In the genomic region with DNA sequence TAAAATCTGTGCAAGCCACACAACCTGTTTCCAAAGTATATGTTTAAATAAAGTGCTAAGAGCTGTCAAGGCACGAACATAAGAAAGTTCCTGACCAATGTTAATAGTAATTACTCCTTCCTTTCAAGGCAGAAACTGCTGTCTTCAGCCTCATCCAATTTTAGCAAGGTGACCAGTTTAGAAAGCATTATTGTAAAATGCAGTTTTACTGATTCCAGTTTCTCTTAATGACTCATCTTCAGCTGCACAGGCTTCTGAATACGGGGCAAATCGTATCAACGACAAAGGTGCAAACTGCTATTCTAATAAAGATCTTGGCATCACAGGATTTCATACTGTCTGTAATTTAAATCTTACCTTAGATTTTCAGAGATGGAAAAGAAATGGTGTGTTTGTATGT, we compare ENCODE assay signal across 14 cellular contexts.
DNase-seq lines count a peak whose midpoint lies in the region; ATAC-seq and TF ChIP-seq lines count a peak whose summit lies in the region.
"Had no signal": no experiment of that assay in that cellular context is flagged by ENCODE, and none has a peak within 500 bp of the region (broad histone marks: within the 10 kb centered on the region; RNA-seq: fewer than 3 reads in every experiment).

No MANE protein-coding gene starts in this region.

- intact Hi-C loops in adrenal gland (cut with DNase I) = no loop called here
- intact Hi-C loops in activated T-helper 1 cell treated with anti-CD3 and anti-CD28 coated beads, Interleukin-12 subunit alpha, Interleukin-12 subunit beta, Interleukin-2, Interleukin-4 antibody, amounts not matched to agents 30 ng/mL and 10 ng/mL and 1 ng/mL, durations not matched to agents 14 hours and 24 hours and 36 hours (cut with micrococcal nuclease) = no loop called here
- intact Hi-C loops in ascending aorta (cut with DNase I) = no loop called here

- 21 to 31% (median 26%) methylated on average over 4 of the region's 4 CpGs for WGBS in adrenal gland, 4 donors

- H3K36me3 Mint-ChIP-seq in activated T-helper 1 cell treated with anti-CD3 and anti-CD28 coated beads, Interleukin-12 subunit alpha, Interleukin-12 subunit beta, Interleukin-2, Interleukin-4 antibody, amounts not matched to agents 30 ng/mL and 10 ng/mL and 1 ng/mL, durations not matched to agents 14 hours and 24 hours and 36 hours (ENCODE audit: low read depth) = peaks cover 4% of the 10 kb centered on the region
- H3K36me3 Mint-ChIP-seq in immature natural killer cell = no peaks in the 10 kb centered on the region

- H3K4me1 ChIP-seq in adrenal gland (replicated peaks in 1 of 2) = peaks cover 35 to 52% of the 10 kb centered on the region in 2 donors
- H3K4me1 ChIP-seq in ascending aorta = no peaks in the 10 kb centered on the region

- TF ChIP-seq CTCF in adrenal gland (IDR thresholded peaks at IDR 0.05) (no peak), ascending aorta (IDR thresholded peaks at IDR 0.05) (no peak)

- H3K36me3 ChIP-seq in adrenal gland (replicated peaks in 1 of 2) (no peaks in the 10 kb centered on the region), ascending aorta (no peaks in the 10 kb centered on the region)

- H3K9me3 Mint-ChIP-seq in activated T-helper 1 cell treated with anti-CD3 and anti-CD28 coated beads, Interleukin-12 subunit alpha, Interleukin-12 subunit beta, Interleukin-2, Interleukin-4 antibody, amounts not matched to agents 30 ng/mL and 10 ng/mL and 1 ng/mL, durations not matched to agents 14 hours and 24 hours and 36 hours = no peaks in the 10 kb centered on the region
- H3K9me3 Mint-ChIP-seq in immature natural killer cell = no peaks in the 10 kb centered on the region
- H3K9me3 Mint-ChIP-seq: activated naive CD8-positive, alpha-beta T cell treated with anti-CD3 and anti-CD28 coated beads for 36 hours; stimulated activated naive CD8-positive, alpha-beta T cell treated with anti-CD3 and anti-CD28 coated beads, Interleukin-15, Interleukin-2, amounts not matched to agents 100 ng/mL and 50 ng/mL, for 24 hours had no signal

- DNase-seq in adrenal gland (no peak), immature natural killer cell (no peak), ascending aorta (ENCODE audit: low spot score in 2 of 2) (no peak)
- DNase-seq in activated T-helper 1 cell treated with anti-CD3 and anti-CD28 coated beads, Interleukin-12 subunit alpha, Interleukin-12 subunit beta, Interleukin-2, Interleukin-4 antibody, amounts not matched to agents 30 ng/mL and 10 ng/mL and 1 ng/mL, durations not matched to agents 14 hours and 24 hours and 36 hours (ENCODE audit: low spot score) = no peak
- no peak for DNase-seq in activated CD4-positive, alpha-beta T cell treated with anti-CD3 and anti-CD28 coated beads for 4 hours
- DNase-seq: activated naive CD8-positive, alpha-beta T cell treated with anti-CD3 and anti-CD28 coated beads for 36 hours; DMS153; NCI-H524 had no signal

- no peak overlapping the region for H3K4me3 Mint-ChIP-seq in activated T-helper 1 cell treated with anti-CD3 and anti-CD28 coated beads, Interleukin-12 subunit alpha, Interleukin-12 subunit beta, Interleukin-2, Interleukin-4 antibody, amounts not matched to agents 30 ng/mL and 10 ng/mL and 1 ng/mL, durations not matched to agents 14 hours and 24 hours and 36 hours
- no peak overlapping the region for H3K4me3 Mint-ChIP-seq in immature natural killer cell
- H3K4me3 Mint-ChIP-seq: activated naive CD8-positive, alpha-beta T cell treated with anti-CD3 and anti-CD28 coated beads for 36 hours; stimulated activated naive CD8-positive, alpha-beta T cell treated with anti-CD3 and anti-CD28 coated beads, Interleukin-15, Interleukin-2, amounts not matched to agents 100 ng/mL and 50 ng/mL, for 24 hours had no signal

- H3K27me3 ChIP-seq in adrenal gland (no peaks in the 10 kb centered on the region), ascending aorta (no peaks in the 10 kb centered on the region)

- peaks cover 15% of the 10 kb centered on the region for H3K4me1 Mint-ChIP-seq in activated T-helper 1 cell treated with anti-CD3 and anti-CD28 coated beads, Interleukin-12 subunit alpha, Interleukin-12 subunit beta, Interleukin-2, Interleukin-4 antibody, amounts not matched to agents 30 ng/mL and 10 ng/mL and 1 ng/mL, durations not matched to agents 14 hours and 24 hours and 36 hours (ENCODE audit: low read depth)
- H3K4me1 Mint-ChIP-seq in immature natural killer cell = peaks cover 73 to 97% of the 10 kb centered on the region in 2 donors

- peaks cover 5% of the 10 kb centered on the region for H3K27me3 Mint-ChIP-seq in activated T-helper 1 cell treated with anti-CD3 and anti-CD28 coated beads, Interleukin-12 subunit alpha, Interleukin-12 subunit beta, Interleukin-2, Interleukin-4 antibody, amounts not matched to agents 30 ng/mL and 10 ng/mL and 1 ng/mL, durations not matched to agents 14 hours and 24 hours and 36 hours (ENCODE audit: insufficient read depth)
- H3K27me3 Mint-ChIP-seq in immature natural killer cell (ENCODE audit: low read depth in 3 of 3) = no peaks in the 10 kb centered on the region
- H3K27me3 Mint-ChIP-seq: activated naive CD8-positive, alpha-beta T cell treated with anti-CD3 and anti-CD28 coated beads for 36 hours; stimulated activated naive CD8-positive, alpha-beta T cell treated with anti-CD3 and anti-CD28 coated beads, Interleukin-15, Interleukin-2, amounts not matched to agents 100 ng/mL and 50 ng/mL, for 24 hours had no signal

- H3K27ac ChIP-seq in adrenal gland (peak overlapping the region in 3 of 5 donors; percentile 1 to 47 (median 31)), ascending aorta (no peak overlapping the region)
- H3K27ac ChIP-seq: epithelial cell of prostate had no signal

- H3K9me3 ChIP-seq in adrenal gland (replicated peaks in 1 of 3) (no peaks in the 10 kb centered on the region), ascending aorta (no peaks in the 10 kb centered on the region)

- peak overlapping the region in 1 of 4 donors; percentile 41 for H3K4me3 ChIP-seq in adrenal gland
- no peak overlapping the region for H3K4me3 ChIP-seq in ascending aorta
- H3K4me3 ChIP-seq: lung had no signal

- peak; percentile 96 for ATAC-seq in GM18499 (IDR thresholded peaks at IDR 0.05; ENCODE audit: insufficient read depth, unreplicated experiment)
- ATAC-seq in GM19467 (IDR thresholded peaks at IDR 0.05; ENCODE audit: unreplicated experiment) = peak; percentile 67
- ATAC-seq in HG03039 (IDR thresholded peaks at IDR 0.05; ENCODE audit: unreplicated experiment) = peak; percentile 94

- H3K27ac Mint-ChIP-seq in activated T-helper 1 cell treated with anti-CD3 and anti-CD28 coated beads, Interleukin-12 subunit alpha, Interleukin-12 subunit beta, Interleukin-2, Interleukin-4 antibody, amounts not matched to agents 30 ng/mL and 10 ng/mL and 1 ng/mL, durations not matched to agents 14 hours and 24 hours and 36 hours = no peak overlapping the region
- H3K27ac Mint-ChIP-seq in immature natural killer cell = no peak overlapping the region
- H3K27ac Mint-ChIP-seq: activated naive CD8-positive, alpha-beta T cell treated with anti-CD3 and anti-CD28 coated beads for 36 hours; stimulated activated naive CD8-positive, alpha-beta T cell treated with anti-CD3 and anti-CD28 coated beads, Interleukin-15, Interleukin-2, amounts not matched to agents 100 ng/mL and 50 ng/mL, for 24 hours had no signal

- TF ChIP-seq POLR2A in adrenal gland (IDR thresholded peaks at IDR 0.05) = no peak

Comparison
In these comparisons a context has a peak if more than half of its experiments do, and no peak if none do; other contexts are left out.
1. H3K27ac ChIP-seq: peak in adrenal gland (3 of 5); none in ascending aorta (0 of 2).
2. Peak in every context shown above with its lines, with median percentiles within 50 percentile points of each other: ATAC-seq.